31 cellular contexts compared by ENCODE assay signal in the genomic region with DNA sequence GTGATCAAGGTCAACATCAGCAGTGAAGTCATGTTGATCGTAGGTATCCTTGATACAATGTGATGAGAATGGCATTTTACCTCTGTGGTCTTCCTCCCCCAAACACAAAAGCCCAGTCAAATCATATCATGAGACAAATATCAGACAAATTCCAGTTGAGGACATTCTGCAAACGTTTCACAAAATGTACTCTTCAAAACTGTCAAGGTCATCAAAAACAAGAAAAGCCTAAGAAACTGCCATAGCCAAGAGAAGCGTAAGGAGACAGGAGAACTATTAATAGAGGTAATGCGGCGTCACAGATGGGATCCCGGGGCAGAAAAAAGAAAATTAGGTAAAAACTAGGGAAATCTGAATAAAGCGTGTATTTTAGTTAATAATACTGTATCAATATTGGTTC.
"Had no signal": no experiment of that assay in that cellular context is flagged by ENCODE, and none has a peak within 500 bp of the region (broad histone marks: within the 10 kb centered on the region; RNA-seq: fewer than 3 reads in every experiment).

No MANE protein-coding gene starts in this region.

- H3K4me3 Mint-ChIP-seq: naive thymus-derived CD8-positive, alpha-beta T cell; natural killer cell treated with Interleukin-12 subunit alpha and Interleukin-12 subunit beta and Interleukin-15 and Interleukin-18, amount 100 ng/mL, for 72 hours; nephron progenitor cell; neural crest cell; stimulated activated memory B cell treated with anti-CD40 and anti-IgM and Interleukin-4, amounts not matched to agents 10 μg/mL and 1 μg/mL and 100 μg/mL, for 72 hours; stimulated activated naive CD8-positive, alpha-beta T cell treated with anti-CD3 and anti-CD28 coated beads, Interleukin-15, amount 100 ng/mL, for 72 hours; type B pancreatic cell had no signal

- H3K9me3 Mint-ChIP-seq: natural killer cell treated with Interleukin-12 subunit alpha and Interleukin-12 subunit beta and Interleukin-15 and Interleukin-18, amount 100 ng/mL, for 72 hours; stimulated activated memory B cell treated with anti-CD40 and anti-IgM and Interleukin-4, amounts not matched to agents 10 μg/mL and 1 μg/mL and 100 μg/mL, for 72 hours; type B pancreatic cell had no signal

- FAIRE-seq: pancreas had no signal

- H3K4me2 ChIP-seq: smooth muscle cell had no signal

- H3K27ac Mint-ChIP-seq: natural killer cell treated with Interleukin-12 subunit alpha and Interleukin-12 subunit beta and Interleukin-15 and Interleukin-18, amount 100 ng/mL, for 72 hours; nephron progenitor cell; progenitor cell of endocrine pancreas; stimulated activated memory B cell treated with anti-CD40 and anti-IgM and Interleukin-4, amounts not matched to agents 10 μg/mL and 1 μg/mL and 100 μg/mL, for 72 hours; stimulated activated naive CD8-positive, alpha-beta T cell treated with anti-CD3 and anti-CD28 coated beads, Interleukin-15, amount 100 ng/mL, for 72 hours; type B pancreatic cell had no signal

- ATAC-seq: naive thymus-derived CD8-positive, alpha-beta T cell; natural killer cell treated with Interleukin-12 subunit alpha and Interleukin-12 subunit beta and Interleukin-15 and Interleukin-18, amount 100 ng/mL, for 72 hours; pancreas; psoas muscle; right cardiac atrium; sciatic nerve; stimulated activated memory B cell treated with anti-CD40 and anti-IgM and Interleukin-4, amounts not matched to agents 10 μg/mL and 1 μg/mL and 100 μg/mL, for 72 hours; stimulated activated naive CD8-positive, alpha-beta T cell treated with anti-CD3 and anti-CD28 coated beads, Interleukin-15, amount 100 ng/mL, for 72 hours; stimulated activated naive CD8-positive, alpha-beta T cell treated with anti-CD3 and anti-CD28 coated beads, Interleukin-15, Interleukin-2, amounts not matched to agents 100 U/mL and 50 U/mL, for 24 hours; upper lobe of right lung had no signal

- H3K4me1 Mint-ChIP-seq: nephron progenitor cell, neural crest cell had no signal

- H3K9me3 ChIP-seq: neutrophil, pancreas, thyroid gland, upper lobe of right lung, uterus had no signal

- H3K36me3 Mint-ChIP-seq: natural killer cell treated with Interleukin-12 subunit alpha and Interleukin-12 subunit beta and Interleukin-15 and Interleukin-18, amount 100 ng/mL, for 72 hours; stimulated activated memory B cell treated with anti-CD40 and anti-IgM and Interleukin-4, amounts not matched to agents 10 μg/mL and 1 μg/mL and 100 μg/mL, for 72 hours; type B pancreatic cell had no signal

- H3K27me3 ChIP-seq: pancreas, spleen, thyroid gland, tibial nerve, upper lobe of right lung, uterus had no signal

- H3K4me3 ChIP-seq: pancreas, psoas muscle, skin epidermis, smooth muscle cell, spleen, thoracic aorta, thyroid gland, tibial nerve, upper lobe of right lung, uterus had no signal

- H3K36me3 ChIP-seq: neutrophil, pancreas, spleen, thoracic aorta, thyroid gland, tibial nerve, upper lobe of right lung, uterus had no signal

- H3K27ac ChIP-seq: neutrophil, pancreas, psoas muscle, skin epidermis, spleen, thoracic aorta, thyroid gland, tibial nerve, upper lobe of right lung, uterus had no signal

- H3K27me3 Mint-ChIP-seq: stimulated activated memory B cell treated with anti-CD40 and anti-IgM and Interleukin-4, amounts not matched to agents 10 μg/mL and 1 μg/mL and 100 μg/mL, for 72 hours; stimulated activated naive CD8-positive, alpha-beta T cell treated with anti-CD3 and anti-CD28 coated beads, Interleukin-15, amount 100 ng/mL, for 72 hours had no signal

- H3K4me1 ChIP-seq: pancreas, psoas muscle, spleen, thyroid gland, upper lobe of right lung, uterus had no signal

- DNase-seq: naive thymus-derived CD8-positive, alpha-beta T cell; nephron progenitor cell; nucleus accumbens; pancreas; posterior cingulate gyrus; psoas muscle; right cardiac atrium; spleen; stimulated activated CD4-positive, alpha-beta T cell treated with anti-CD3 and anti-CD28 coated beads, Interleukin-12 subunit alpha, Interleukin-12 subunit beta, amount 100 ng/mL, for 4 hours; stimulated activated CD4-positive, alpha-beta T cell treated with anti-CD3 and anti-CD28 coated beads, Interleukin-1b, Interleukin-23, amount 100 ng/mL, for 48 hours; stimulated activated CD4-positive, alpha-beta T cell treated with anti-CD3 and anti-CD28 coated beads, Interleukin-4, amount 100 ng/mL, for 1 hour; stimulated activated CD4-positive, alpha-beta T cell treated with anti-CD3 and anti-CD28 coated beads, Interleukin-4, amount 100 ng/mL, for 4 hours; stimulated activated CD8-positive, alpha-beta memory T cell treated with anti-CD3 and anti-CD28 coated beads, Interleukin-4, amount 100 ng/mL, for 48 hours; stimulated activated naive CD4-positive, alpha-beta T cell; stimulated activated naive CD8-positive, alpha-beta T cell treated with anti-CD3 and anti-CD28 coated beads, Interleukin-15, amount 100 ng/mL, for 72 hours; stimulated activated naive CD8-positive, alpha-beta T cell treated with anti-CD3 and anti-CD28 coated beads, Interleukin-15, Interleukin-2, amounts not matched to agents 100 U/mL and 50 U/mL, for 24 hours; substantia nigra; thyroid gland; upper lobe of right lung; uterus had no signal
